Comparison of ENCODE assay signal across 16 cellular contexts in genomic region chr2:189298038-189298437, GRCh38.
A peak's percentile ranks its signal among the peaks of the same experiment; 100 is the strongest.
DNase-seq lines count a peak whose midpoint lies in the region; ATAC-seq and TF ChIP-seq lines count a peak whose summit lies in the region.
"Had no signal": no experiment of that assay in that cellular context is flagged by ENCODE, and none has a peak within 500 bp of the region (broad histone marks: within the 10 kb centered on the region; RNA-seq: fewer than 3 reads in every experiment).

No MANE protein-coding gene starts in this region.

- H3K36me3 Mint-ChIP-seq in activated T-cell treated with anti-CD3 and anti-CD28 coated beads, Interleukin-2, amount 50 U/mL, for 24 hours (ENCODE audit: low read depth), result peaks cover 9% of the 10 kb centered on the region
- no peaks in the 10 kb centered on the region for H3K36me3 Mint-ChIP-seq in activated T-cell treated with anti-CD3 and anti-CD28 coated beads, Interleukin-2, amount 50 U/mL, for 4 hours (ENCODE audit: insufficient read depth)
- no peaks in the 10 kb centered on the region for H3K36me3 Mint-ChIP-seq in endothelial cell (ENCODE audit: low read depth, unreplicated experiment)

- no peak for TF ChIP-seq EP300 in SK-N-SH (IDR thresholded peaks at IDR 0.05; ENCODE audit: borderline replicate concordance in 1 of 2, low read depth in 1 of 2, low read length in 1 of 2)

- H3K4me3 ChIP-seq in SK-N-SH (ENCODE audit: low read depth in 2 of 2, low read length in 1 of 2) (no peak overlapping the region), fibroblast of lung (replicated peaks in 1 of 4; ENCODE audit: control extremely low read depth in 1 of 4, insufficient read depth in 1 of 4, low read depth in 3 of 4, low read length in 4 of 4) (no peak overlapping the region), skeletal muscle satellite cell (ENCODE audit: low read length) (no peak overlapping the region)
- H3K4me3 ChIP-seq: HAP-1, lower lobe of right lung, MG63, upper lobe of left lung had no signal

- no peaks in the 10 kb centered on the region; the same call in 1 of the 2 replicates for H3K79me2 ChIP-seq in SK-N-SH (ENCODE audit: insufficient read depth)
- no peaks in the 10 kb centered on the region for H3K79me2 ChIP-seq in fibroblast of lung (ENCODE audit: control insufficient read depth, insufficient read depth, low read length)

- no peaks in the 10 kb centered on the region for H4K20me1 ChIP-seq in SK-N-SH (ENCODE audit: insufficient read depth)
- no peaks in the 10 kb centered on the region for H4K20me1 ChIP-seq in fibroblast of lung (ENCODE audit: control insufficient read depth, extremely low read depth, insufficient read depth, low read length)

- H3K9me3 ChIP-seq in SK-N-SH, result peaks cover 5% of the 10 kb centered on the region; the same call in 1 of the 2 replicates
- no peaks in the 10 kb centered on the region for H3K9me3 ChIP-seq in fibroblast of lung (ENCODE audit: control insufficient read depth, insufficient read depth, low read depth, low read length)
- no peaks in the 10 kb centered on the region for H3K9me3 ChIP-seq in skeletal muscle satellite cell (replicated peaks; ENCODE audit: low read length)
- H3K9me3 ChIP-seq: HAP-1, lower lobe of right lung, upper lobe of left lung had no signal

- CTCF ChIA-PET in SK-N-SH (lab: Yijun Ruan, JAX), result interaction anchor here (1.9 kb wide), 1 partner anchor 10 kb away, joined by 7 read pairs; no protein-coding TSS in a partner anchor

- 11% methylated on average over 1 of the region's 1 CpG for WGBS in SK-N-SH (ENCODE audit: low lambda C conversion rate)

- H3K4me1 Mint-ChIP-seq in activated T-cell treated with anti-CD3 and anti-CD28 coated beads, Interleukin-2, amount 50 U/mL, for 24 hours (ENCODE audit: low read depth), result peaks cover 80% of the 10 kb centered on the region
- peaks cover 71% of the 10 kb centered on the region for H3K4me1 Mint-ChIP-seq in activated T-cell treated with anti-CD3 and anti-CD28 coated beads, Interleukin-2, amount 50 U/mL, for 4 hours (ENCODE audit: low read depth)
- no peaks in the 10 kb centered on the region for H3K4me1 Mint-ChIP-seq in endothelial cell (ENCODE audit: unreplicated experiment)

- H3K27ac Mint-ChIP-seq in activated T-cell treated with anti-CD3 and anti-CD28 coated beads, Interleukin-2, amount 50 U/mL, for 24 hours, result peak overlapping the region; percentile 88
- no peak overlapping the region for H3K27ac Mint-ChIP-seq in endothelial cell (ENCODE audit: unreplicated experiment)

- H3K4me2 ChIP-seq in SK-N-SH (peak overlapping the region; percentile 34; the same call in 1 of the 2 replicates), fibroblast of lung (ENCODE audit: extremely low read depth, insufficient read depth, low read length) (no peak overlapping the region), skeletal muscle satellite cell (ENCODE audit: low read length) (peak overlapping the region; percentile 47)

- H3K9me3 Mint-ChIP-seq in activated T-cell treated with anti-CD3 and anti-CD28 coated beads, Interleukin-2, amount 50 U/mL, for 24 hours, result peaks cover 2% of the 10 kb centered on the region
- H3K9me3 Mint-ChIP-seq in activated T-cell treated with anti-CD3 and anti-CD28 coated beads, Interleukin-2, amount 50 U/mL, for 4 hours, result no peaks in the 10 kb centered on the region
- H3K9me3 Mint-ChIP-seq in endothelial cell (ENCODE audit: unreplicated experiment), result no peaks in the 10 kb centered on the region

- H3K4me1 ChIP-seq in SK-N-SH (ENCODE audit: control insufficient read depth in 1 of 2, insufficient read depth in 2 of 2, low read depth in 1 of 2, low read length in 1 of 2) (peaks cover 0 to 13% of the 10 kb centered on the region in 2 experiments; a peak in 1 of 4 replicates), fibroblast of lung (ENCODE audit: control insufficient read depth, extremely low read depth, insufficient read depth, low read length) (peaks cover 10% of the 10 kb centered on the region), skeletal muscle satellite cell (ENCODE audit: control insufficient read depth, insufficient read depth, low read length) (peaks cover 24% of the 10 kb centered on the region)
- H3K4me1 ChIP-seq: HAP-1, lower lobe of right lung, upper lobe of left lung had no signal

- H3K36me3 ChIP-seq in SK-N-SH (replicated peaks in 1 of 2; ENCODE audit: control insufficient read depth in 1 of 2, insufficient read depth in 2 of 2, low read length in 1 of 2) (no peaks in the 10 kb centered on the region), fibroblast of lung (ENCODE audit: control insufficient read depth, insufficient read depth, low read length) (no peaks in the 10 kb centered on the region), skeletal muscle satellite cell (ENCODE audit: insufficient read depth, low read length) (no peaks in the 10 kb centered on the region)
- H3K36me3 ChIP-seq: HAP-1, lower lobe of right lung, MG63, upper lobe of left lung had no signal

- peaks cover 21% of the 10 kb centered on the region for H3F3A ChIP-seq in SK-N-SH (replicated peaks; ENCODE audit: insufficient read depth)

- peak overlapping the region; percentile 50; the same call in 1 of the 2 replicates for H2AFZ ChIP-seq in SK-N-SH (ENCODE audit: low read depth)
- peak overlapping the region; percentile 34 for H2AFZ ChIP-seq in fibroblast of lung (ENCODE audit: low read length)

- DNase-seq in activated T-cell treated with anti-CD3 and anti-CD28 coated beads, Interleukin-2, amount 50 U/mL, for 24 hours, result no peak
- no peak for DNase-seq in activated T-cell treated with anti-CD3 and anti-CD28 coated beads, Interleukin-2, amount 50 U/mL, for 4 hours
- DNase-seq in SK-N-SH (no peak), fibroblast of lung (ENCODE audit: low read depth in 2 of 2) (peak in 1 of 2 donors; percentile 79), NCI-H526 (lab: John Stamatoyannopoulos, UW) (no peak), endothelial cell (ENCODE audit: low spot score) (no peak)
- no peak for DNase-seq in stimulated activated CD4-positive, alpha-beta T cell treated with anti-CD3 and anti-CD28 coated beads, Interleukin-2, amount 100 ng/mL, for 24 hours
- DNase-seq: cerebellar nuclear complex, lower lobe of right lung, MG63, NCI-H187 treated with DMSO at 0.1 percent for 48 hours, NCI-H748 treated with DMSO at 0.1 percent for 48 hours, upper lobe of left lung had no signal

- no peak for TF ChIP-seq CTCF in SK-N-SH (IDR thresholded peaks at IDR 0.05)
- no peak for TF ChIP-seq CTCF in fibroblast of lung (conservative IDR thresholded peaks at IDR 0.05 in 1 of 2, IDR thresholded peaks at IDR 0.05 in 1 of 2; ENCODE audit: low read depth in 1 of 2, low read length in 2 of 2)
- TF ChIP-seq CTCF in endothelial cell (IDR thresholded peaks at IDR 0.05; ENCODE audit: unreplicated experiment), result no peak

- TF ChIP-seq RAD21 in SK-N-SH (IDR thresholded peaks at IDR 0.05; ENCODE audit: low read length), result no peak

- H3K9ac ChIP-seq in SK-N-SH (peak overlapping the region; percentile 29; the same call in 1 of the 2 replicates), fibroblast of lung (ENCODE audit: insufficient read depth, low read length) (no peak overlapping the region), skeletal muscle satellite cell (ENCODE audit: low read depth, low read length) (no peak overlapping the region)

- POLR2A ChIA-PET in SK-N-SH (lab: Yijun Ruan, JAX), result no interaction called here

- ATAC-seq in activated T-cell treated with anti-CD3 and anti-CD28 coated beads, Interleukin-2, amount 50 U/mL, for 4 hours, result no peak
- ATAC-seq: lower lobe of right lung, Panc1 had no signal

- no peak overlapping the region for H3K4me3 Mint-ChIP-seq in activated T-cell treated with anti-CD3 and anti-CD28 coated beads, Interleukin-2, amount 50 U/mL, for 24 hours
- H3K4me3 Mint-ChIP-seq in activated T-cell treated with anti-CD3 and anti-CD28 coated beads, Interleukin-2, amount 50 U/mL, for 4 hours, result no peak overlapping the region
- no peak overlapping the region for H3K4me3 Mint-ChIP-seq in endothelial cell (ENCODE audit: unreplicated experiment)

- H3K27ac ChIP-seq in SK-N-SH (ENCODE audit: low read depth in 2 of 2, low read length in 1 of 2) (peak overlapping the region; percentile 75 to 79), fibroblast of lung (ENCODE audit: insufficient read depth, low read length) (no peak overlapping the region)
- H3K27ac ChIP-seq: lower lobe of right lung, upper lobe of left lung had no signal

- H3K27me3 ChIP-seq in SK-N-SH (ENCODE audit: insufficient read depth) (no peaks in the 10 kb centered on the region), fibroblast of lung (ENCODE audit: control insufficient read depth, insufficient read depth, low read length) (no peaks in the 10 kb centered on the region), skeletal muscle satellite cell (ENCODE audit: control insufficient read depth, insufficient read depth, low read length) (no peaks in the 10 kb centered on the region)
- H3K27me3 ChIP-seq: MG63, upper lobe of left lung had no signal

- H3K9me2 ChIP-seq in SK-N-SH, result no peaks in the 10 kb centered on the region

- H3K27me3 Mint-ChIP-seq in activated T-cell treated with anti-CD3 and anti-CD28 coated beads, Interleukin-2, amount 50 U/mL, for 24 hours, result no peaks in the 10 kb centered on the region
- H3K27me3 Mint-ChIP-seq in activated T-cell treated with anti-CD3 and anti-CD28 coated beads, Interleukin-2, amount 50 U/mL, for 4 hours (ENCODE audit: low read depth), result no peaks in the 10 kb centered on the region
- H3K27me3 Mint-ChIP-seq in endothelial cell (ENCODE audit: unreplicated experiment), result no peaks in the 10 kb centered on the region

TF ChIP-seq in SK-N-SH, 30 proteins besides CTCF, POLR2A, EP300 and RAD21 (continues in another document):
- TF ChIP-seq PBX3 (IDR thresholded peaks at IDR 0.05), result peak; percentile 84
- TF ChIP-seq JUND (IDR thresholded peaks at IDR 0.05), result 0 out of 2 replicates have a peak, but pooled peaks have one; percentile 0
- no peak for TF ChIP-seq USF2 (IDR thresholded peaks at IDR 0.05; ENCODE audit: borderline replicate concordance, low read depth, low read length)
- no peak for TF ChIP-seq TEAD4 (IDR thresholded peaks at IDR 0.05; ENCODE audit: borderline replicate concordance, insufficient read depth)
- no peak for TF ChIP-seq SMC3 (IDR thresholded peaks at IDR 0.05; ENCODE audit: low read depth, low read length)
